Comparison of ENCODE assay signal across 33 cellular contexts in the genomic region with DNA sequence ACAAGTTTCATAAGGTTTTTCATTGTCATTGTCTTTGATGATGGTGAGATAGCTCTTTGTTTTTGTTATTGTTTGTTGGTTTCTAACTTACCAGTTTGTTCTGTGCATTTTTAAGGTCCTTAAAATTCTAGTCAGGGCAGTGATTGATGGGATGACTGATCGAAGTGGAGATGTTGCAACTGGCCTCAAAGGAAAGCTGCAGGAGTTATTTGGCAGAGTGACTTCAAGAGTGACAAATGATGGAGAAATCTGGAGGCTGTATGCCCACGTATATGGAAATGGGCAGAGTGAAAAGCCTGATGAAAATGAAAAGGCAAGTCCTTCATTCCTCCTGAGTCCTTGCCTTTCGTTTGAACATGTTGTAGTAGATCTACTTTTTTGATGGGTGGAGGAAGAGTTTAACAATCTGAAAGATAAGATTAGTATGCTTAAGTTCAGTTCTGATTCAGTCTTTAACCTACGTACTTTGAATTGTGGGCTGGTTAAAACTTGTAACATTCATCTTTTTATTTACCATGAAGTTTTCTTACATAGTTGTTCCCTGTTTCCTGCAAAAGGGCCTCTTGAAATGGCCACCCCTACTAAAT.
DNase-seq lines count a peak whose midpoint lies in the region; ATAC-seq and TF ChIP-seq lines count a peak whose summit lies in the region.
"Had no signal": no experiment of that assay in that cellular context is flagged by ENCODE, and none has a peak within 500 bp of the region (broad histone marks: within the 10 kb centered on the region; RNA-seq: fewer than 3 reads in every experiment).

No MANE protein-coding gene starts in this region.

- H3K14ac ChIP-seq in IMR-90 (replicated peaks; ENCODE audit: low read depth, low read length) (0 out of 2 replicates have a peak overlapping the region, but pooled peaks have one; percentile 14), mesenchymal stem cell (ENCODE audit: low read length in 2 of 2) (no peak overlapping the region)

- no peaks in the 10 kb centered on the region for H4K20me1 ChIP-seq in IMR-90 (ENCODE audit: insufficient read depth, low read length)

- H2BK5ac ChIP-seq in IMR-90 (ENCODE audit: low read depth, low read length, poor library complexity, severe bottlenecking) (no peak overlapping the region), mesenchymal stem cell (ENCODE audit: low read depth, low read length, poor library complexity, severe bottlenecking) (no peak overlapping the region)

- H2BK20ac ChIP-seq in IMR-90 (ENCODE audit: low read depth, low read length), result no peak overlapping the region

- no peak overlapping the region for H3K23ac ChIP-seq in IMR-90 (ENCODE audit: low read depth, low read length)
- no peak overlapping the region for H3K23ac ChIP-seq in mesenchymal stem cell (ENCODE audit: low read length in 2 of 2)

- dilution Hi-C loops in IMR-90 (cut with HindIII; ENCODE audit: low sequenced_read_pairs, unreplicated experiment), result no loop called here

- in situ Hi-C loops in IMR-90 (cut with MboI; ENCODE audit: low sequenced_read_pairs), result no loop called here

- H3K56ac ChIP-seq in IMR-90 (ENCODE audit: extremely low read depth, insufficient read depth, low read length), result no peak overlapping the region

- H4K91ac ChIP-seq in IMR-90 (ENCODE audit: insufficient read depth, low read depth, low read length), result no peak overlapping the region
- no peak overlapping the region for H4K91ac ChIP-seq in mesenchymal stem cell (ENCODE audit: low read length)

- H3K9ac ChIP-seq in IMR-90 (ENCODE audit: low read depth, low read length) (no peak overlapping the region), mesenchymal stem cell (ENCODE audit: low read length) (no peak overlapping the region)

- H2BK15ac ChIP-seq in IMR-90 (ENCODE audit: low read depth, low read length), result no peak overlapping the region
- H2BK15ac ChIP-seq in mesenchymal stem cell (ENCODE audit: low read depth, poor library complexity, severe bottlenecking), result no peak overlapping the region

- TF ChIP-seq CTCF in IMR-90 (conservative IDR thresholded peaks at IDR 0.05; ENCODE audit: low read depth, low read length) (no peak), suprapubic skin (IDR thresholded peaks at IDR 0.05) (no peak)

- CTCF ChIA-PET in IMR-90 (lab: Yijun Ruan, JAX), result no interaction called here

- ATAC-seq in IMR-90 (ENCODE audit: low read depth), result no peak
- ATAC-seq: activated CD8-positive, alpha-beta memory T cell treated with anti-CD3 and anti-CD28 coated beads, Interleukin-2, amount 10 ng/mL, durations not matched to agents 7 days and 5 days; activated T-cell treated with anti-CD3 and anti-CD28 coated beads, Interleukin-2, amount 50 U/mL, for 72 hours; Right ventricle myocardium inferior; WTC11 had no signal

- intact Hi-C loops in IMR-90 (cut with micrococcal nuclease), result no loop called here

- H4K8ac ChIP-seq in IMR-90 (ENCODE audit: low read depth in 2 of 2, low read length in 2 of 2), result no peak overlapping the region
- no peak overlapping the region for H4K8ac ChIP-seq in mesenchymal stem cell (ENCODE audit: low read length)

- H2BK120ac ChIP-seq in IMR-90 (ENCODE audit: low read depth, low read length) (no peak overlapping the region), mesenchymal stem cell (ENCODE audit: low read depth, low read length) (no peak overlapping the region)

- H3K4ac ChIP-seq in IMR-90 (ENCODE audit: low read depth, low read length) (no peak overlapping the region), mesenchymal stem cell (ENCODE audit: low read depth in 1 of 2, low read length in 2 of 2) (no peak overlapping the region)

- TF ChIP-seq POLR2A in IMR-90 (IDR thresholded peaks at IDR 0.05; ENCODE audit: low read depth, low read length) (no peak), suprapubic skin (IDR thresholded peaks at IDR 0.05) (no peak)

- BruUV-seq in IMR-90 (replicated peaks; lab: Mats Ljungman, UMichigan), result no TSS peak

- no peak overlapping the region for H3K4me2 ChIP-seq in IMR-90 (ENCODE audit: low read depth, low read length)
- no peak overlapping the region for H3K4me2 ChIP-seq in mesenchymal stem cell (ENCODE audit: low read length, poor library complexity, severe bottlenecking)
- H3K4me2 ChIP-seq: smooth muscle cell had no signal

- no peak overlapping the region for H2AK9ac ChIP-seq in IMR-90 (replicated peaks; ENCODE audit: low read depth, low read length, poor library complexity)

- H3K9me1 ChIP-seq in IMR-90 (ENCODE audit: insufficient read depth, low read length), result no peaks in the 10 kb centered on the region

- H2BK12ac ChIP-seq in mesenchymal stem cell (ENCODE audit: low read length in 2 of 2), result no peak overlapping the region

- H3K18ac ChIP-seq in IMR-90 (ENCODE audit: low read depth, low read length) (no peak overlapping the region), mesenchymal stem cell (ENCODE audit: low read depth in 1 of 2, low read length in 2 of 2) (no peak overlapping the region)

- DNase-seq in IMR-90 (no peak), epithelial cell of prostate (ENCODE audit: low read depth, low spot score) (peak; percentile 64), mesenchymal stem cell (peak; percentile 19), suprapubic skin (ENCODE audit: low spot score in 2 of 2) (no peak), mucosa of gallbladder (ENCODE audit: low spot score) (no peak), AG08396 (ENCODE audit: low spot score) (no peak)
- no peak for DNase-seq in activated CD4-positive, alpha-beta T cell treated with anti-CD3 and anti-CD28 coated beads for 4 hours
- DNase-seq: activated CD8-positive, alpha-beta memory T cell treated with anti-CD3 and anti-CD28 coated beads, Interleukin-2, amount 10 ng/mL, durations not matched to agents 7 days and 5 days; activated naive CD4-positive, alpha-beta T cell treated with Interleukin-2 at 50 U/mL for 16 hours; activated T-cell treated with anti-CD3 and anti-CD28 coated beads, Interleukin-2, amount 50 U/mL, for 72 hours; adrenal gland; C1 segment of cervical spinal cord; COR-L47; DMS53; effector CD8-positive, alpha-beta T cell; erythroblast; GDM1; islet precursor cell; KG1; left ventricle myocardium inferior; naive B cell; NCI-H1436 treated with DMSO at 0.1 percent for 48 hours; NCI-H446; OCI-M1; retina; stimulated activated CD4-positive, alpha-beta T cell treated with anti-CD3 and anti-CD28 coated beads, Interleukin-2, amount 100 ng/mL, for 24 hours; stomach; T1000; transverse colon had no signal

- no peak for TF ChIP-seq EP300 in suprapubic skin (IDR thresholded peaks at IDR 0.05)

- H2AFZ ChIP-seq in IMR-90 (replicated peaks; ENCODE audit: low read length, poor library complexity) (no peak overlapping the region), mesenchymal stem cell (ENCODE audit: low read depth, low read length) (no peak overlapping the region)

- no peaks in the 10 kb centered on the region for H3K9me3 ChIP-seq in IMR-90 (ENCODE audit: control insufficient read depth, insufficient read depth, low read length)
- H3K9me3 ChIP-seq in mesenchymal stem cell (ENCODE audit: control insufficient read depth, low read length), result no peaks in the 10 kb centered on the region
- H3K9me3 ChIP-seq in suprapubic skin, result no peaks in the 10 kb centered on the region
- H3K9me3 ChIP-seq: adrenal gland, HAP-1, left ventricle myocardium inferior, stomach, transverse colon had no signal

- H3K79me1 ChIP-seq in IMR-90 (ENCODE audit: low read depth in 1 of 2, low read length in 2 of 2) (no peaks in the 10 kb centered on the region), mesenchymal stem cell (replicated peaks; ENCODE audit: low read length, poor library complexity, severe bottlenecking) (no peaks in the 10 kb centered on the region)

- no peak for TF ChIP-seq RAD21 in IMR-90 (IDR thresholded peaks at IDR 0.05; ENCODE audit: low read length)

- no peaks in the 10 kb centered on the region for H3K4me1 ChIP-seq in IMR-90 (ENCODE audit: control insufficient read depth, insufficient read depth, low read length)
- H3K4me1 ChIP-seq in mesenchymal stem cell (ENCODE audit: control insufficient read depth, insufficient read depth, low read depth, low read length), result no peaks in the 10 kb centered on the region
- peaks cover 2% of the 10 kb centered on the region for H3K4me1 ChIP-seq in suprapubic skin
- H3K4me1 ChIP-seq: adrenal gland, HAP-1, stomach, transverse colon had no signal

- H3K27me3 ChIP-seq in IMR-90 (ENCODE audit: control insufficient read depth, insufficient read depth, low read length), result no peaks in the 10 kb centered on the region
- no peaks in the 10 kb centered on the region for H3K27me3 ChIP-seq in mesenchymal stem cell (ENCODE audit: control insufficient read depth in 1 of 2, insufficient read depth in 1 of 2, low read length in 2 of 2)
- no peaks in the 10 kb centered on the region for H3K27me3 ChIP-seq in suprapubic skin
- H3K27me3 ChIP-seq: adrenal gland, stomach, transverse colon had no signal

- no peak overlapping the region for H4K5ac ChIP-seq in IMR-90 (ENCODE audit: low read depth, low read length)

- H3K27ac ChIP-seq in IMR-90 (ENCODE audit: insufficient read depth, low read length), result no peak overlapping the region
- H3K27ac ChIP-seq in epithelial cell of prostate, result no peak overlapping the region
- no peak overlapping the region for H3K27ac ChIP-seq in mesenchymal stem cell (ENCODE audit: low read length, poor library complexity, severe bottlenecking)
- peak overlapping the region; percentile 11 for H3K27ac ChIP-seq in suprapubic skin
- H3K27ac ChIP-seq: adrenal gland, left ventricle myocardium inferior, transverse colon had no signal

- H3K36me3 ChIP-seq in IMR-90 (ENCODE audit: control insufficient read depth, insufficient read depth, low read length), result no peaks in the 10 kb centered on the region; the same call in 1 of the 2 replicates
- H3K36me3 ChIP-seq in mesenchymal stem cell (ENCODE audit: control insufficient read depth in 1 of 2, insufficient read depth in 2 of 2, low read depth in 1 of 2, low read length in 2 of 2), result peaks cover 0 to 15% of the 10 kb centered on the region in 2 experiments
- H3K36me3 ChIP-seq in suprapubic skin, result no peaks in the 10 kb centered on the region
- H3K36me3 ChIP-seq: adrenal gland, HAP-1, transverse colon had no signal

- no peak overlapping the region for H3K4me3 ChIP-seq in IMR-90 (ENCODE audit: insufficient read depth, low read depth, low read length)
- no peak overlapping the region for H3K4me3 ChIP-seq in mesenchymal stem cell (ENCODE audit: insufficient read depth in 1 of 2, low read depth in 1 of 2, low read length in 2 of 2)
- no peak overlapping the region for H3K4me3 ChIP-seq in suprapubic skin
- H3K4me3 ChIP-seq: adrenal gland, HAP-1, left ventricle myocardium inferior, smooth muscle cell, stomach, transverse colon had no signal

- WGBS in IMR-90 (ENCODE audit: extremely low coverage in 2 of 2, insufficient read length in 1 of 2), 2 experiments, result 25% methylated on average over 1 of the region's 4 CpGs; no CpG with 5 or more reads in 1 of the 2 experiments
- WGBS in mesenchymal stem cell, result 60% methylated on average over 3 of the region's 4 CpGs
- 55% methylated on average over 4 of the region's 4 CpGs for WGBS in suprapubic skin

- no peak overlapping the region for H2AK5ac ChIP-seq in IMR-90 (ENCODE audit: low read depth, low read length)
- no peak overlapping the region for H2AK5ac ChIP-seq in mesenchymal stem cell (ENCODE audit: low read length, severe bottlenecking)

- POLR2A ChIA-PET in IMR-90 (lab: Charles Lee; ENCODE audit: unreplicated experiment), result no interaction called here

TF ChIP-seq in IMR-90, 13 proteins besides CTCF, POLR2A, EP300 and RAD21 (continues in another document):
- TF ChIP-seq RCOR1 (IDR thresholded peaks at IDR 0.05; ENCODE audit: insufficient replicate concordance, low read length), result no peak

Comparison
In these comparisons a context has a peak if more than half of its experiments do, and no peak if none do; other contexts are left out.
1. DNase-seq: peak in epithelial cell of prostate (single experiment) and mesenchymal stem cell (single experiment); none in IMR-90 (single experiment), suprapubic skin (0 of 2), mucosa of gallbladder (single experiment), AG08396 (single experiment) and activated CD4-positive, alpha-beta T cell treated with anti-CD3 and anti-CD28 coated beads for 4 hours (0 of 2).